Comparison of ENCODE assay signal across 27 cellular contexts in genomic region chr11:117710211-117710610, GRCh38.
"Had no signal": no experiment of that assay in that cellular context is flagged by ENCODE, and none has a peak within 500 bp of the region (broad histone marks: within the 10 kb centered on the region; RNA-seq: fewer than 3 reads in every experiment).

No MANE protein-coding gene starts in this region.

- H3K9me3 ChIP-seq: suprapubic skin, testis, thoracic aorta, thyroid gland, transverse colon, upper lobe of left lung, uterus, vagina had no signal

- ATAC-seq: stimulated activated effector memory CD8-positive, alpha-beta T cell treated with anti-CD3 and anti-CD28 coated beads, Interleukin-12 subunit alpha, Interleukin-12 subunit beta, amount 100 ng/mL, for 72 hours; stimulated activated naive B cell treated with anti-CD40 and anti-IgM and Interleukin-4, amounts not matched to agents 10 μg/mL and 1 μg/mL and 100 μg/mL, for 72 hours; stimulated activated naive CD8-positive, alpha-beta T cell treated with anti-CD3 and anti-CD28 coated beads, Interleukin-15, amount 100 ng/mL, for 72 hours; stimulated activated naive CD8-positive, alpha-beta T cell treated with anti-CD3 and anti-CD28 coated beads, Interleukin-15, Interleukin-2, amounts not matched to agents 100 U/mL and 50 U/mL, for 24 hours had no signal

- H3K27me3 ChIP-seq: testis, thyroid gland, transverse colon, upper lobe of left lung, uterus, vagina had no signal

- H3K36me3 ChIP-seq: stomach, suprapubic skin, thoracic aorta, thyroid gland, tibial artery, tibial nerve, transverse colon, upper lobe of left lung, uterus, vagina had no signal

- H3K9me3 Mint-ChIP-seq: stimulated activated effector memory CD8-positive, alpha-beta T cell treated with anti-CD3 and anti-CD28 coated beads, Interleukin-12 subunit alpha, Interleukin-12 subunit beta, amount 100 ng/mL, for 72 hours; stimulated activated memory B cell treated with anti-CD40 and anti-IgM and Interleukin-4, amounts not matched to agents 10 μg/mL and 1 μg/mL and 100 μg/mL, for 72 hours; stimulated activated naive B cell treated with anti-CD40 and anti-IgM and Interleukin-4, amounts not matched to agents 10 μg/mL and 1 μg/mL and 100 μg/mL, for 72 hours; stimulated activated naive CD8-positive, alpha-beta T cell treated with anti-CD3 and anti-CD28 coated beads, Interleukin-15, amount 100 ng/mL, for 72 hours; stimulated activated naive CD8-positive, alpha-beta T cell treated with anti-CD3 and anti-CD28 coated beads, Interleukin-15, Interleukin-2, amounts not matched to agents 100 ng/mL and 50 ng/mL, for 24 hours; type B pancreatic cell had no signal

- H3K27ac ChIP-seq: stomach, suprapubic skin, testis, thoracic aorta, thyroid gland, tibial artery, tibial nerve, transverse colon, upper lobe of left lung, uterus, vagina had no signal

- H3K4me1 Mint-ChIP-seq: stimulated activated effector memory CD8-positive, alpha-beta T cell treated with anti-CD3 and anti-CD28 coated beads, Interleukin-12 subunit alpha, Interleukin-12 subunit beta, amount 100 ng/mL, for 72 hours; stimulated activated naive B cell treated with anti-CD40 and anti-IgM and Interleukin-4, amounts not matched to agents 10 μg/mL and 1 μg/mL and 100 μg/mL, for 72 hours; stimulated activated naive CD8-positive, alpha-beta T cell treated with anti-CD3 and anti-CD28 coated beads, Interleukin-15, amount 100 ng/mL, for 72 hours had no signal

- H3K4me3 ChIP-seq: stomach, suprapubic skin, testis, thoracic aorta, thyroid gland, tibial artery, tibial nerve, transverse colon, upper lobe of left lung, uterus, vagina had no signal

- H3K36me3 Mint-ChIP-seq: stimulated activated effector memory CD8-positive, alpha-beta T cell treated with anti-CD3 and anti-CD28 coated beads, Interleukin-12 subunit alpha, Interleukin-12 subunit beta, amount 100 ng/mL, for 72 hours; stimulated activated memory B cell treated with anti-CD40 and anti-IgM and Interleukin-4, amounts not matched to agents 10 μg/mL and 1 μg/mL and 100 μg/mL, for 72 hours; stimulated activated naive B cell treated with anti-CD40 and anti-IgM and Interleukin-4, amounts not matched to agents 10 μg/mL and 1 μg/mL and 100 μg/mL, for 72 hours; type B pancreatic cell had no signal

- H3K4me3 Mint-ChIP-seq: stimulated activated effector memory CD8-positive, alpha-beta T cell treated with anti-CD3 and anti-CD28 coated beads, Interleukin-12 subunit alpha, Interleukin-12 subunit beta, amount 100 ng/mL, for 72 hours; stimulated activated memory B cell treated with anti-CD40 and anti-IgM and Interleukin-4, amounts not matched to agents 10 μg/mL and 1 μg/mL and 100 μg/mL, for 72 hours; stimulated activated naive B cell treated with anti-CD40 and anti-IgM and Interleukin-4, amounts not matched to agents 10 μg/mL and 1 μg/mL and 100 μg/mL, for 72 hours; stimulated activated naive CD8-positive, alpha-beta T cell treated with anti-CD3 and anti-CD28 coated beads, Interleukin-15, amount 100 ng/mL, for 72 hours; stimulated activated naive CD8-positive, alpha-beta T cell treated with anti-CD3 and anti-CD28 coated beads, Interleukin-15, Interleukin-2, amounts not matched to agents 100 ng/mL and 50 ng/mL, for 24 hours; type B pancreatic cell had no signal

- H3K4me1 ChIP-seq: stomach, suprapubic skin, testis, thyroid gland, tibial artery, tibial nerve, transverse colon, upper lobe of left lung, uterus, vagina had no signal

- H3K27me3 Mint-ChIP-seq: stimulated activated naive CD8-positive, alpha-beta T cell treated with anti-CD3 and anti-CD28 coated beads, Interleukin-15, Interleukin-2, amounts not matched to agents 100 ng/mL and 50 ng/mL, for 24 hours had no signal

- DNase-seq: stimulated activated CD4-positive, alpha-beta T cell treated with anti-CD3 and anti-CD28 coated beads, Interleukin-2, amount 100 ng/mL, for 48 hours; stimulated activated CD4-positive, alpha-beta T cell treated with anti-CD3 and anti-CD28 coated beads, Interleukin-4, amount 100 ng/mL, for 1 hour; stimulated activated CD4-positive, alpha-beta T cell treated with anti-CD3 and anti-CD28 coated beads, Interleukin-4, amount 100 ng/mL, for 24 hours; stimulated activated CD4-positive, alpha-beta T cell treated with anti-CD3 and anti-CD28 coated beads, Interleukin-4, amount 100 ng/mL, for 4 hours; stimulated activated CD8-positive, alpha-beta memory T cell treated with anti-CD3 and anti-CD28 coated beads, Interleukin-4, amount 100 ng/mL, for 48 hours; stimulated activated naive B cell treated with anti-CD40 and anti-IgM and Interleukin-4, amounts not matched to agents 10 μg/mL and 1 μg/mL and 100 μg/mL, for 72 hours; stimulated activated naive CD4-positive, alpha-beta T cell; stimulated activated naive CD4-positive, alpha-beta T cell treated with Interleukin-2 at 50 U/mL for 16 hours; stimulated activated naive CD8-positive, alpha-beta T cell treated with anti-CD3 and anti-CD28 coated beads, Interleukin-15, amount 100 ng/mL, for 72 hours; stimulated activated naive CD8-positive, alpha-beta T cell treated with anti-CD3 and anti-CD28 coated beads, Interleukin-15, Interleukin-2, amounts not matched to agents 100 U/mL and 50 U/mL, for 24 hours; stomach; substantia nigra; testis; thyroid gland; transverse colon; trophoblast cell; upper lobe of left lung; uterus had no signal

- H3K27ac Mint-ChIP-seq: stimulated activated effector memory CD8-positive, alpha-beta T cell treated with anti-CD3 and anti-CD28 coated beads, Interleukin-12 subunit alpha, Interleukin-12 subunit beta, amount 100 ng/mL, for 72 hours; stimulated activated memory B cell treated with anti-CD40 and anti-IgM and Interleukin-4, amounts not matched to agents 10 μg/mL and 1 μg/mL and 100 μg/mL, for 72 hours; stimulated activated naive B cell treated with anti-CD40 and anti-IgM and Interleukin-4, amounts not matched to agents 10 μg/mL and 1 μg/mL and 100 μg/mL, for 72 hours; stimulated activated naive CD8-positive, alpha-beta T cell treated with anti-CD3 and anti-CD28 coated beads, Interleukin-15, amount 100 ng/mL, for 72 hours; stimulated activated naive CD8-positive, alpha-beta T cell treated with anti-CD3 and anti-CD28 coated beads, Interleukin-15, Interleukin-2, amounts not matched to agents 100 ng/mL and 50 ng/mL, for 24 hours; type B pancreatic cell had no signal
